Comparison of ENCODE assay signal across 8 cellular contexts in the genomic region with DNA sequence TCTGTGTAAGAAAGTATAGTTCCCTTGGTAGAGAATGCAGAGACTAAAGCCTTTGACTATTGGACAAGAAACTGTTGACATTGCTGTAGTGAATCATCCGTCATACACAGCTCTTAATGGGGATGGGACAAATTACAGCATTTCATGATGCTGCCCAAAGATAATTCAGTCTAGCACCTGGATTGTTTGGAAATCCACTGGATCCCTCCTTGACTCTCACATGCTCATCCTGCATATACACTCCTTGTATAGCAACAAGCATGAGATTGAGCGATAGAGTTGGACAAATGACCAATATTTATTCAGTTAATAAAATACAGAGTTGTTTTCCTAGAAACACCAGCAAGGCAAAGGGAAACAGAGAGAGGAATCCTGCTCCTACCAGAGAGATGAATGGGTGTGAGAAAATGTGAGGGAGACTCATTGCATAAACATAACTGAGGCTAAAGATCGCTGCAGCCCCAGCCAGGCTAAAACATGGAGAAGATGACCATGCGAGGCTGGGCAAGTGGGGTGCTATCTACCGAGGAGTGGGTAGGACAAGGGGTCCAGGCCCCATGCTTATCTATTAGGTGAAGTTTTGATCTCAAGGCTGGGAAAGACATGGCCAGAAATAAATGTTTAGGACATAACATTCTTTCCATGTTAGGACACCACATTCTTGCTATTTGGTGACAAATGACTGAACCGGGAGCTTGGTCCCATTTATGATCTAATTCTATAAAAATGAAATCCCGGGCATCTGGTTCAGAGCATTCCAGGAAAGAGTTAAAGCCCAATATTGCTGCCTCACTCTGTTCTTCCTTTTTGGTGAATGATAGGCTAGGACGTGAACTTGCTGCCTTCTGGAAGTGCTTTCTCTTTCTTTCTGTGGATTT.
DNase-seq lines count a peak whose midpoint lies in the region; ATAC-seq lines count a peak whose summit lies in the region.

No MANE protein-coding gene starts in this region.

- H3K36me3 ChIP-seq in ACC112 (ENCODE audit: insufficient read depth, low read length) = no peaks in the 10 kb centered on the region
- H3K36me3 ChIP-seq in MG63 = no peaks in the 10 kb centered on the region
- H3K36me3 ChIP-seq in duodenal mucosa (ENCODE audit: control insufficient read depth in 1 of 2, insufficient read depth in 2 of 2, low read length in 2 of 2) = no peaks in the 10 kb centered on the region
- no peaks in the 10 kb centered on the region for H3K36me3 ChIP-seq in muscle layer of colon (ENCODE audit: insufficient read depth, low read length)

- no peak for ATAC-seq in GM18502 (IDR thresholded peaks at IDR 0.05; ENCODE audit: poor library complexity, unreplicated experiment)

- H3K9ac ChIP-seq in duodenal mucosa (ENCODE audit: low read depth in 1 of 2, low read length in 2 of 2) (peak overlapping the region in 1 of 2 donors; percentile 23), muscle layer of colon (ENCODE audit: low read length) (peak overlapping the region; percentile 2)

- DNase-seq in MG63 (peak; percentile 57), posterior cingulate gyrus (no peak), NCI-H82 treated with DMSO at 0.1 percent for 48 hours (lab: John Stamatoyannopoulos, UW; ENCODE audit: unreplicated experiment) (no peak), amygdala (lab: John Stamatoyannopoulos, UW) (no peak)

- H3K27ac ChIP-seq in ACC112 (ENCODE audit: low read depth, low read length) (peak overlapping the region; percentile 93), duodenal mucosa (ENCODE audit: low read depth, low read length) (peak overlapping the region; percentile 43), muscle layer of colon (ENCODE audit: low read depth, low read length) (peak overlapping the region; percentile 57)

- H3K4me3 ChIP-seq in ACC112 (ENCODE audit: low read depth, low read length) = peak overlapping the region; percentile 72
- peak overlapping the region; percentile 28 for H3K4me3 ChIP-seq in MG63
- H3K4me3 ChIP-seq in duodenal mucosa (ENCODE audit: low read depth in 1 of 2, low read length in 2 of 2) = peak overlapping the region; percentile 34 to 44
- H3K4me3 ChIP-seq in muscle layer of colon (ENCODE audit: low read depth in 1 of 2, low read length in 2 of 2) = peak overlapping the region; percentile 40 to 41

- intact Hi-C loops in posterior cingulate gyrus (cut with DNase I) = no loop called here

- H2AFZ ChIP-seq in ACC112 (ENCODE audit: low read length, unreplicated experiment) = no peak overlapping the region

- H3K27me3 ChIP-seq in ACC112 (ENCODE audit: insufficient read depth, low read length) (no peaks in the 10 kb centered on the region), MG63 (no peaks in the 10 kb centered on the region), duodenal mucosa (ENCODE audit: control insufficient read depth in 1 of 2, insufficient read depth in 2 of 2, low read length in 2 of 2) (no peaks in the 10 kb centered on the region), muscle layer of colon (ENCODE audit: control insufficient read depth in 1 of 2, insufficient read depth in 2 of 2, low read length in 2 of 2) (no peaks in the 10 kb centered on the region)

- H3K4me1 ChIP-seq in ACC112 (ENCODE audit: control insufficient read depth, insufficient read depth, low read length, unreplicated experiment) (peaks cover 31% of the 10 kb centered on the region), duodenal mucosa (ENCODE audit: control insufficient read depth in 1 of 2, insufficient read depth in 2 of 2, low read length in 2 of 2) (peaks cover 0 to 6% of the 10 kb centered on the region in 2 donors), muscle layer of colon (ENCODE audit: insufficient read depth, low read length) (peaks cover 15% of the 10 kb centered on the region)

- H3K9me3 ChIP-seq in MG63 = no peaks in the 10 kb centered on the region
- no peaks in the 10 kb centered on the region for H3K9me3 ChIP-seq in duodenal mucosa (ENCODE audit: control insufficient read depth in 1 of 2, low read length in 2 of 2)
- H3K9me3 ChIP-seq in muscle layer of colon (ENCODE audit: low read length) = no peaks in the 10 kb centered on the region

- H3K79me2 ChIP-seq in ACC112 (ENCODE audit: control insufficient read depth, insufficient read depth, low read length, unreplicated experiment) = no peaks in the 10 kb centered on the region

Comparison
In these comparisons a context has a peak if more than half of its experiments do, and no peak if none do; other contexts are left out.
1. H3K27ac ChIP-seq: peak in every context shown above with its lines; median percentile 93 in ACC112; 57 in muscle layer of colon; 43 in duodenal mucosa.